ENCODE assay signal across 11 cellular contexts in the genomic region with DNA sequence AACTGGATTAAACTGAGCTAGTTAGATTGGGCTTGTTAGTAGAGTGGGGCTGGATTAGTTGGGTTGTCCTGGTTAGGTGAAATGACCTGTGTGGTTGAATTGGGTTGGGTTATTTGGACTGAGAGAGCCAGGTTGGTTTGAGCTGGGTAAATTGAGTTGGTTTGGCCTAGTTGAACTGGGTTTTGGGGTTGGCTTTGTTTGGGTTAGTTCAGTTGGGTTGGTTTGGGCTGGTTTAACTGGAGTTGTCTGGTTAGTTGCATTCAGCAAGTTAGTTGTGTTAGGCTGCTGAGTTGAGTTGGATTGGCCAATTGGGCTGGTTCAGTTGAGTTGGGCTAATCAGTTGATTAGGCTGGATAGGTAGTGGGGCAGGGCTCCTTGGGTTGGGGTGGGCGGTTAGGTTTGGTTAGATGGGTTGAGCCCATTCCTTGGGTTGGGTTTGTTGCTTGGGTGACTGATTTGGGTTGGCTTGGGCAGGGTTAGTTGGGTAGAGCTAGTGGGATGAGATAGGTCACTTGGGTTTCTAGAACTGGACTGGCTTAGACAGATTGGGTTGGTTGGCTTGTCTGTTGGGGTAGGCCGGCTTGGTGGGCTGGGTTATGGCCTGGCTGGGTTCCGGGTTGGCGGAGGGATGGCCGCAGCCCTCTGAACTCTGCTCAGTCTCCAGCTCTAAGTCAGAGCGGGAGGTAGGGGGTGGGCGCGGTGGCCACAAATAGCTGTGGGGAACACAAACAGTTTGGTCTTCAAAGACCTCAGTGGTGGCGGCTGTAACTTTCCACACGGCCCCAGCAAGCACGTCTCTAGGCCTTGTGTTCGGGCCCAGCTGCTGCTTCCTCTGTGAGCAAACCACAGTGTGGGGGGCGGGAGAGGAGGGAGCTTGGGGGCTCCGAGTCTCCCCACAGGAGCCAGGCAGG.
A peak's percentile ranks its signal among the peaks of the same experiment; 100 is the strongest.
DNase-seq lines count a peak whose midpoint lies in the region; ATAC-seq, FAIRE-seq and TF ChIP-seq lines count a peak whose summit lies in the region.
"Had no signal": no experiment of that assay in that cellular context is flagged by ENCODE, and none has a peak within 500 bp of the region (broad histone marks: within the 10 kb centered on the region; RNA-seq: fewer than 3 reads in every experiment).

No MANE protein-coding gene starts in this region.

- H3K4me2 ChIP-seq in OCI-LY7 (ENCODE audit: low read length) (peak overlapping the region; percentile 50; the same call in 1 of the 2 replicates), GM12878 (ENCODE audit: control insufficient read depth, insufficient read depth) (no peak overlapping the region)
- H3K4me2 ChIP-seq: KMS-11 had no signal

- peak; percentile 69 for DNase-seq in GM13977 (ENCODE audit: low spot score)
- peak; percentile 84 for DNase-seq in OCI-LY7 (ENCODE audit: low spot score)
- no peak for DNase-seq in GM12878 (ENCODE audit: low read depth, low spot score)
- peak; percentile 21 for DNase-seq in stimulated activated CD8-positive, alpha-beta memory T cell treated with anti-CD3 and anti-CD28 coated beads, Interleukin-15, amount 100 ng/mL, for 1 hour (ENCODE audit: low read depth)
- DNase-seq in left colon, result no peak
- no peak for DNase-seq in C1 segment of cervical spinal cord (lab: John Stamatoyannopoulos, UW)
- DNase-seq in breast epithelium (ENCODE audit: low spot score in 2 of 2), result no peak
- DNase-seq: caudate nucleus, NCI-H226 had no signal

- no peaks in the 10 kb centered on the region for H3K9me2 ChIP-seq in OCI-LY7 (ENCODE audit: insufficient read depth, low read length)

- SMC1A ChIA-PET in GM12878 (lab: Charles Lee; ENCODE audit: uncharacterized antibody, unreplicated experiment), result interaction anchor here (0.8 to 2.2 kb wide), 3 partner anchors 9 to 32 kb away, joined by 3 to 4 read pairs (median 4); no protein-coding TSS in a partner anchor

- H3K36me3 ChIP-seq in OCI-LY7 (ENCODE audit: insufficient read depth, low read length) (no peaks in the 10 kb centered on the region), GM12878 (ENCODE audit: control insufficient read depth in 2 of 2, insufficient read depth in 2 of 2, low read length in 1 of 2) (no peaks in the 10 kb centered on the region), breast epithelium (no peaks in the 10 kb centered on the region)

- WGBS in GM12878 (ENCODE audit: insufficient coverage, insufficient replicate concordance, low lambda C conversion rate, missing lambda C conversion rate), result 65% methylated on average over 14 of the region's 14 CpGs

- no peaks in the 10 kb centered on the region for H3K79me2 ChIP-seq in OCI-LY7 (ENCODE audit: insufficient read depth, low read depth, low read length)
- no peaks in the 10 kb centered on the region for H3K79me2 ChIP-seq in GM12878 (ENCODE audit: control insufficient read depth, insufficient read depth, low read length)

- intact Hi-C loops in OCI-LY7 (cut with micrococcal nuclease; ENCODE audit: unreplicated experiment) (no loop called here), GM12878 (cut with micrococcal nuclease; ENCODE audit: unreplicated experiment) (no loop called here), left colon (cut with DNase I, micrococcal nuclease) (no loop called here), breast epithelium (cut with DNase I; ENCODE audit: low total_unique reads) (no loop called here)

- no TSS peak for BruUV-seq in OCI-LY7 (replicated peaks; lab: Mats Ljungman, UMichigan)
- no TSS peak for BruUV-seq in GM12878 (replicated peaks; lab: Mats Ljungman, UMichigan)

- H3K27ac ChIP-seq in OCI-LY7 (ENCODE audit: low read depth, low read length, poor library complexity, severe bottlenecking) (peak overlapping the region; percentile 50), GM12878 (ENCODE audit: control insufficient read depth, insufficient read depth) (no peak overlapping the region), breast epithelium (no peak overlapping the region)
- H3K27ac ChIP-seq: KMS-11 had no signal

- CTCF ChIA-PET in OCI-LY7 (lab: Charles Lee; ENCODE audit: unreplicated experiment) (interaction anchor here (1.1 kb wide), 1 partner anchor 9 kb away, joined by 4 read pairs; no protein-coding TSS in a partner anchor), GM12878 (lab: Yijun Ruan, JAX) (no interaction called here)

- no peak for TF ChIP-seq EP300 in GM12878 (IDR thresholded peaks at IDR 0.05; ENCODE audit: borderline replicate concordance in 1 of 2, control insufficient read depth in 1 of 2, low read depth in 2 of 2, low read length in 2 of 2)

- peak overlapping the region; percentile 10 for H3K4me3 ChIP-seq in OCI-LY7 (ENCODE audit: low read depth, low read length, poor library complexity, severe bottlenecking)
- H3K4me3 ChIP-seq in GM12878, result no peak overlapping the region
- H3K4me3 ChIP-seq in breast epithelium, result no peak overlapping the region

- peaks cover 21% of the 10 kb centered on the region for H3K4me1 ChIP-seq in OCI-LY7 (ENCODE audit: insufficient read depth, low read length, poor library complexity, severe bottlenecking)
- peaks cover 7% of the 10 kb centered on the region for H3K4me1 ChIP-seq in GM12878 (ENCODE audit: control insufficient read depth, insufficient read depth, low read length)
- no peaks in the 10 kb centered on the region for H3K4me1 ChIP-seq in breast epithelium

- H3K9me3 ChIP-seq in OCI-LY7 (ENCODE audit: low read length) (no peaks in the 10 kb centered on the region), GM12878 (replicated peaks; ENCODE audit: control insufficient read depth, insufficient read depth, low read length) (no peaks in the 10 kb centered on the region), breast epithelium (peaks cover 0 to 1% of the 10 kb centered on the region in 2 donors)

- H3K27me3 ChIP-seq in GM12878 (replicated peaks in 1 of 2; ENCODE audit: control insufficient read depth in 2 of 2, insufficient read depth in 2 of 2, low read length in 1 of 2) (no peaks in the 10 kb centered on the region), breast epithelium (no peaks in the 10 kb centered on the region)

- ATAC-seq in GM12878, result no peak
- no peak for ATAC-seq in HG03095 (IDR thresholded peaks at IDR 0.05; ENCODE audit: unreplicated experiment)
- ATAC-seq in left colon, result no peak

- FAIRE-seq in GM12878 (lab: Jason Lieb, UNC), result no peak

- RAD21 ChIA-PET in GM12878 (lab: Charles Lee; ENCODE audit: unreplicated experiment), result interaction anchor here (1.0 kb wide), 1 partner anchor 33 kb away, joined by 3 read pairs; no protein-coding TSS in a partner anchor

- no peaks in the 10 kb centered on the region for H4K20me1 ChIP-seq in OCI-LY7 (ENCODE audit: insufficient read depth, low read length)
- H4K20me1 ChIP-seq in GM12878 (ENCODE audit: control insufficient read depth, insufficient read depth), result no peaks in the 10 kb centered on the region

- no peak for TF ChIP-seq RAD21 in GM12878 (IDR thresholded peaks at IDR 0.05; ENCODE audit: insufficient read depth, low read depth, low read length)

- POLR2A ChIA-PET in OCI-LY7 (lab: Charles Lee), result interaction anchor here (0.6 to 1.1 kb wide), 2 partner anchors 18 to 36 kb away, joined by 3 read pairs; no protein-coding TSS in a partner anchor
- POLR2A ChIA-PET in GM12878 (lab: Charles Lee), result interaction anchor here (0.6 to 1.2 kb wide), 2 partner anchors 25 to 1211 kb away, joined by 4 read pairs; no protein-coding TSS in a partner anchor

- TF ChIP-seq POLR2A in GM12878 (IDR thresholded peaks at IDR 0.05; ENCODE audit: low read depth, low read length) (no peak), breast epithelium (IDR thresholded peaks at IDR 0.05) (no peak)

- in situ Hi-C loops in GM13977 (cut with MboI; ENCODE audit: low pct_unique_long_range_greater_than_20kb, low sequenced_read_pairs, unreplicated experiment), result no loop called here
- in situ Hi-C loops in GM12878 (cut with MboI), result no loop called here

- H3K9ac ChIP-seq in GM12878 (ENCODE audit: control insufficient read depth, insufficient read depth, low read length), result no peak overlapping the region
- H3K9ac ChIP-seq: KMS-11 had no signal

- TF ChIP-seq CTCF in GM13977 (IDR thresholded peaks at IDR 0.05; ENCODE audit: extremely low read depth, insufficient read depth, missing control alignments) (no peak), OCI-LY7 (conservative IDR thresholded peaks at IDR 0.05; ENCODE audit: low read length) (no peak), GM12878 (IDR thresholded peaks at IDR 0.05 in 2 of 3, conservative IDR thresholded peaks at IDR 0.05 in 1 of 3; ENCODE audit: control insufficient read depth in 2 of 3, extremely low read depth in 1 of 3, insufficient read depth in 1 of 3, low read depth in 3 of 3, low read length in 3 of 3) (no peak), breast epithelium (IDR thresholded peaks at IDR 0.05) (no peak)

- peak overlapping the region; percentile 91 for H2AFZ ChIP-seq in OCI-LY7 (ENCODE audit: low read length)
- no peak overlapping the region for H2AFZ ChIP-seq in GM12878 (ENCODE audit: control insufficient read depth, low read depth, low read length)

TF ChIP-seq in GM12878, 131 proteins besides CTCF, POLR2A, EP300 and RAD21:
- peak; percentile 59 for TF ChIP-seq RUNX3 (IDR thresholded peaks at IDR 0.05; ENCODE audit: low read length)
- no peak for TF ChIP-seq LARP7 (IDR thresholded peaks at IDR 0.05)

Comparison
In these comparisons a context has a peak if more than half of its experiments do, and no peak if none do; other contexts are left out.
1. DNase-seq: peak in GM13977 (single experiment), OCI-LY7 (single experiment) and stimulated activated CD8-positive, alpha-beta memory T cell treated with anti-CD3 and anti-CD28 coated beads, Interleukin-15, amount 100 ng/mL, for 1 hour (single experiment); none in GM12878 (single experiment), left colon (0 of 2), C1 segment of cervical spinal cord (0 of 14) and breast epithelium (0 of 2).